In genomic region chr20:1370548-1371110, GRCh38 we compare ENCODE assay signal across 13 cellular contexts. TPM values are rescaled to one million over a fixed set of nuclear protein-coding genes. Genes with fewer than 3 reads are reported as not detected.
DNase-seq lines count a peak whose midpoint lies in the region; ATAC-seq lines count a peak whose summit lies in the region.
"Had no signal": no experiment of that assay in that cellular context is flagged by ENCODE, and none has a peak within 500 bp of the region (broad histone marks: within the 10 kb centered on the region; RNA-seq: fewer than 3 reads in every experiment).

No MANE protein-coding gene starts in this region.

- 31% methylated on average over 2 of the region's 2 CpGs for whole genome bisulfite sequencing in right cardiac atrium

- H3K36me3 Mint-ChIP-seq in activated CD4-positive, alpha-beta T cell treated with anti-CD3 and anti-CD28 coated beads, Interleukin-2, amount 10 ng/mL, durations not matched to agents 24 days and 14 days (ENCODE audit: low read depth): peaks cover 69% of the 10 kb centered on the region

- peaks cover 51% of the 10 kb centered on the region for H3K4me1 Mint-ChIP-seq in activated CD4-positive, alpha-beta T cell treated with anti-CD3 and anti-CD28 coated beads, Interleukin-2, amount 10 ng/mL, durations not matched to agents 24 days and 14 days

- peaks cover 2% of the 10 kb centered on the region for H3K9me3 Mint-ChIP-seq in activated CD4-positive, alpha-beta T cell treated with anti-CD3 and anti-CD28 coated beads, Interleukin-2, amount 10 ng/mL, durations not matched to agents 24 days and 14 days
- H3K9me3 Mint-ChIP-seq: activated T-helper 1 cell treated with anti-CD3 and anti-CD28 coated beads, Interleukin-12 subunit alpha, Interleukin-12 subunit beta, Interleukin-2, Interleukin-4 antibody, amounts not matched to agents 30 ng/mL and 10 ng/mL and 1 ng/mL, durations not matched to agents 14 hours and 24 hours and 36 hours had no signal

- intact Hi-C loops in activated CD4-positive, alpha-beta T cell treated with anti-CD3 and anti-CD28 coated beads, Interleukin-2, amount 10 ng/mL, durations not matched to agents 24 days and 14 days (cut with micrococcal nuclease): no loop called here
- intact Hi-C loops in right cardiac atrium (cut with DNase I): loop anchor here in 1 of 4 donors (5.0 kb wide), 1 partner anchor 33 kb away; no protein-coding TSS in a partner anchor

- H3K27me3 ChIP-seq in right cardiac atrium (ENCODE audit: control insufficient read depth, insufficient read depth): no peaks in the 10 kb centered on the region
- H3K27me3 ChIP-seq in subcutaneous abdominal adipose tissue (ENCODE audit: control insufficient read depth in 5 of 5, insufficient read depth in 4 of 5, low read length in 5 of 5): no peaks in the 10 kb centered on the region
- no peaks in the 10 kb centered on the region for H3K27me3 ChIP-seq in effector memory CD4-positive, alpha-beta T cell (replicated peaks; ENCODE audit: control insufficient read depth, insufficient read depth, low read length, poor library complexity, severe bottlenecking)
- H3K27me3 ChIP-seq: upper lobe of right lung had no signal

- H3K27ac Mint-ChIP-seq in activated CD4-positive, alpha-beta T cell treated with anti-CD3 and anti-CD28 coated beads, Interleukin-2, amount 10 ng/mL, durations not matched to agents 24 days and 14 days: no peak overlapping the region

- peak; percentile 45 for DNase-seq in activated CD4-positive, alpha-beta T cell treated with anti-CD3 and anti-CD28 coated beads, Interleukin-2, amount 10 ng/mL, durations not matched to agents 24 days and 14 days
- no peak for DNase-seq in activated CD4-positive, alpha-beta T cell treated with anti-CD3 and anti-CD28 coated beads, Interleukin-2, amount 50 U/mL, for 4 hours
- DNase-seq in astrocyte of the hippocampus (ENCODE audit: low read depth, low spot score) (peak; percentile 66), right cardiac atrium (no peak), dermis blood vessel endothelial cell (no peak), dedifferentiated amniotic fluid mesenchymal stem cell (ENCODE audit: extremely low spot score) (no peak)
- DNase-seq in effector memory CD4-positive, alpha-beta T cell: no peak
- DNase-seq: SHP77, upper lobe of right lung had no signal

- H3K4me3 Mint-ChIP-seq in activated CD4-positive, alpha-beta T cell treated with anti-CD3 and anti-CD28 coated beads, Interleukin-2, amount 10 ng/mL, durations not matched to agents 24 days and 14 days: no peak overlapping the region
- H3K4me3 Mint-ChIP-seq: activated T-helper 1 cell treated with anti-CD3 and anti-CD28 coated beads, Interleukin-12 subunit alpha, Interleukin-12 subunit beta, Interleukin-2, Interleukin-4 antibody, amounts not matched to agents 30 ng/mL and 10 ng/mL and 1 ng/mL, durations not matched to agents 14 hours and 24 hours and 36 hours had no signal

- H3K4me1 ChIP-seq in right cardiac atrium (ENCODE audit: control insufficient read depth, insufficient read depth, low read length): peaks cover 20% of the 10 kb centered on the region
- H3K4me1 ChIP-seq in subcutaneous abdominal adipose tissue (ENCODE audit: control insufficient read depth in 5 of 5, insufficient read depth in 5 of 5, low read length in 5 of 5): peaks cover 22 to 65% (median 42%) of the 10 kb centered on the region in 5 donors
- no peaks in the 10 kb centered on the region for H3K4me1 ChIP-seq in effector memory CD4-positive, alpha-beta T cell (ENCODE audit: control insufficient read depth, insufficient read depth, low read length, poor library complexity, severe bottlenecking)

- peak; percentile 60 to 70 for ATAC-seq in right cardiac atrium
- ATAC-seq: K562, upper lobe of right lung had no signal

- H3K9ac ChIP-seq in subcutaneous abdominal adipose tissue (ENCODE audit: low read length in 5 of 5): peak overlapping the region in 3 of 5 donors; percentile 6 to 57 (median 37)

- H3K27ac ChIP-seq in right cardiac atrium (ENCODE audit: low read length) (peak overlapping the region; percentile 90), subcutaneous abdominal adipose tissue (ENCODE audit: low read depth, low read length) (peak overlapping the region; percentile 87)
- H3K27ac ChIP-seq in effector memory CD4-positive, alpha-beta T cell (ENCODE audit: insufficient read depth, low read length, poor library complexity, severe bottlenecking): no peak overlapping the region
- H3K27ac ChIP-seq: 22Rv1, upper lobe of right lung had no signal

- no peak overlapping the region for H3K4me3 ChIP-seq in right cardiac atrium (ENCODE audit: low read length)
- no peak overlapping the region for H3K4me3 ChIP-seq in subcutaneous abdominal adipose tissue (ENCODE audit: low read depth in 1 of 5, low read length in 5 of 5)
- no peak overlapping the region for H3K4me3 ChIP-seq in effector memory CD4-positive, alpha-beta T cell (ENCODE audit: insufficient read depth, low read depth, low read length, poor library complexity, severe bottlenecking)
- H3K4me3 ChIP-seq: K562, upper lobe of right lung had no signal

- H3K9me3 ChIP-seq in right cardiac atrium (ENCODE audit: control insufficient read depth, low read length): no peaks in the 10 kb centered on the region
- peaks cover 0 to 4% (median 0%) of the 10 kb centered on the region in 5 donors for H3K9me3 ChIP-seq in subcutaneous abdominal adipose tissue (ENCODE audit: control insufficient read depth in 5 of 5, low read length in 5 of 5)
- H3K9me3 ChIP-seq in effector memory CD4-positive, alpha-beta T cell (ENCODE audit: control insufficient read depth, low read length): no peaks in the 10 kb centered on the region
- H3K9me3 ChIP-seq: upper lobe of right lung had no signal

- H3K27me3 Mint-ChIP-seq in activated CD4-positive, alpha-beta T cell treated with anti-CD3 and anti-CD28 coated beads, Interleukin-2, amount 10 ng/mL, durations not matched to agents 24 days and 14 days: no peaks in the 10 kb centered on the region

- peaks cover 0 to 45% (median 32%) of the 10 kb centered on the region in 5 donors for H3K36me3 ChIP-seq in subcutaneous abdominal adipose tissue (ENCODE audit: control insufficient read depth in 5 of 5, insufficient read depth in 5 of 5, low read length in 5 of 5)
- peaks cover 45% of the 10 kb centered on the region for H3K36me3 ChIP-seq in effector memory CD4-positive, alpha-beta T cell (ENCODE audit: control insufficient read depth, insufficient read depth, low read length)

RNA-seq across cellular contexts. Expression of gene FKBP1A, which starts 22.2 kb away (rescaled TPM):
- 291 and 292 TPM in 2 replicates for total RNA-seq in activated CD4-positive, alpha-beta T cell treated with anti-CD3 and anti-CD28 coated beads, Interleukin-2, amount 10 ng/mL, durations not matched to agents 24 days and 14 days
- total RNA-seq in right cardiac atrium: 100 to 1,000 TPM; 105 to 162 (median 140) TPM
- 129 TPM for polyA plus RNA-seq in right cardiac atrium
- 269 and 390 TPM in 2 replicates for total RNA-seq in dermis blood vessel endothelial cell

RNA-seq across cellular contexts. Expression of gene SDCBP2, which starts 41.7 kb away (rescaled TPM):
- total RNA-seq in activated CD4-positive, alpha-beta T cell treated with anti-CD3 and anti-CD28 coated beads, Interleukin-2, amount 10 ng/mL, durations not matched to agents 24 days and 14 days: 2.0 and 3.0 TPM in 2 replicates
- total RNA-seq in right cardiac atrium (1 to 10 TPM; 1.9 to 2.2 (median 2.2) TPM), dermis blood vessel endothelial cell (4.6 and 6.0 TPM in 2 replicates)
- 2.0 TPM for polyA plus RNA-seq in right cardiac atrium

Comparison
In these comparisons a context has a peak if more than half of its experiments do, and no peak if none do; other contexts are left out.
1. DNase-seq: peak in activated CD4-positive, alpha-beta T cell treated with anti-CD3 and anti-CD28 coated beads, Interleukin-2, amount 10 ng/mL, durations not matched to agents 24 days and 14 days (single experiment) and astrocyte of the hippocampus (single experiment); none in activated CD4-positive, alpha-beta T cell treated with anti-CD3 and anti-CD28 coated beads, Interleukin-2, amount 50 U/mL, for 4 hours (0 of 2), right cardiac atrium (0 of 3), dermis blood vessel endothelial cell (single experiment), dedifferentiated amniotic fluid mesenchymal stem cell (single experiment) and effector memory CD4-positive, alpha-beta T cell (0 of 3).